ENCODE assay signal across 15 cellular contexts in genomic region chr2:88809216-88809615, GRCh38.
DNase-seq lines count a peak whose midpoint lies in the region; ATAC-seq and TF ChIP-seq lines count a peak whose summit lies in the region.
"Had no signal": no experiment of that assay in that cellular context is flagged by ENCODE, and none has a peak within 500 bp of the region (broad histone marks: within the 10 kb centered on the region; RNA-seq: fewer than 3 reads in every experiment).

No MANE protein-coding gene starts in this region.

- intact Hi-C loops in upper lobe of right lung (cut with DNase I) (no loop called here), prostate gland (cut with DNase I) (no loop called here), uterus (cut with DNase I; ENCODE audit: low total_unique reads) (no loop called here)

- H3K27ac ChIP-seq in OCI-LY1 (ENCODE audit: low read depth, low read length, poor library complexity, severe bottlenecking) (peak overlapping the region; percentile 54), neuronal stem cell (replicated peaks; ENCODE audit: low read length) (no peak overlapping the region), upper lobe of right lung (no peak overlapping the region), prostate gland (no peak overlapping the region), uterus (no peak overlapping the region)
- H3K27ac ChIP-seq: BLaER1, C4-2B had no signal

- no peaks in the 10 kb centered on the region for H3K79me1 ChIP-seq in neuronal stem cell (ENCODE audit: low read depth, low read length)

- H3K14ac ChIP-seq in neuronal stem cell (ENCODE audit: low read length): no peak overlapping the region

- no CpG with 5 or more reads among the region's 6 CpGs for WGBS in neuronal stem cell (ENCODE audit: extremely low coverage in 2 of 2, insufficient read length in 2 of 2, insufficient replicate concordance in 1 of 2), 2 donors
- WGBS in prostate gland: 88% methylated on average over 6 of the region's 6 CpGs

- H3F3A ChIP-seq in OCI-LY1 (ENCODE audit: insufficient read depth, low read length): no peaks in the 10 kb centered on the region; the same call in 1 of the 2 replicates

- H3K9ac ChIP-seq in OCI-LY1 (ENCODE audit: low read length): no peak overlapping the region
- H3K9ac ChIP-seq in neuronal stem cell (ENCODE audit: low read depth, low read length, poor library complexity): no peak overlapping the region
- H3K9ac ChIP-seq: BLaER1 had no signal

- no peak overlapping the region for H2BK12ac ChIP-seq in neuronal stem cell (ENCODE audit: low read length)

- ATAC-seq in upper lobe of right lung (no peak), GM19452 (IDR thresholded peaks at IDR 0.05; ENCODE audit: unreplicated experiment) (no peak)
- ATAC-seq: CD8-positive, alpha-beta T cell had no signal

- H3K4me3 ChIP-seq in OCI-LY1 (ENCODE audit: low read depth, low read length, poor library complexity, severe bottlenecking): no peak overlapping the region
- no peak overlapping the region for H3K4me3 ChIP-seq in neuronal stem cell (ENCODE audit: low read length in 2 of 2)
- H3K4me3 ChIP-seq in upper lobe of right lung: no peak overlapping the region
- H3K4me3 ChIP-seq in prostate gland: no peak overlapping the region
- no peak overlapping the region for H3K4me3 ChIP-seq in uterus
- H3K4me3 ChIP-seq: BLaER1, HAP-1 had no signal

- no peak overlapping the region for H2AFZ ChIP-seq in OCI-LY1 (ENCODE audit: low read length)
- H2AFZ ChIP-seq in neuronal stem cell (ENCODE audit: low read length): no peak overlapping the region

- no peak for TF ChIP-seq POLR2A in prostate gland (IDR thresholded peaks at IDR 0.05)
- TF ChIP-seq POLR2A in uterus (IDR thresholded peaks at IDR 0.05): no peak

- no peak overlapping the region for H2BK5ac ChIP-seq in neuronal stem cell (ENCODE audit: low read length)

- no peaks in the 10 kb centered on the region for H3K27me3 ChIP-seq in OCI-LY1 (ENCODE audit: insufficient read depth, low read length)
- peaks cover 0 to 12% (median 0%) of the 10 kb centered on the region in 3 experiments for H3K27me3 ChIP-seq in neuronal stem cell (ENCODE audit: control insufficient read depth in 3 of 3, insufficient read depth in 3 of 3, low read depth in 1 of 3, low read length in 3 of 3)
- no peaks in the 10 kb centered on the region for H3K27me3 ChIP-seq in upper lobe of right lung
- H3K27me3 ChIP-seq in prostate gland (replicated peaks; ENCODE audit: insufficient read depth): no peaks in the 10 kb centered on the region
- no peaks in the 10 kb centered on the region for H3K27me3 ChIP-seq in uterus
- H3K27me3 ChIP-seq: BLaER1 had no signal

- H3K18ac ChIP-seq in neuronal stem cell (ENCODE audit: low read length): no peak overlapping the region

- H3K4me2 ChIP-seq in OCI-LY1 (ENCODE audit: low read length) (no peak overlapping the region), neuronal stem cell (ENCODE audit: insufficient read depth, low read length, poor library complexity, severe bottlenecking) (no peak overlapping the region)
- H3K4me2 ChIP-seq: BLaER1 had no signal

- H3K9me3 ChIP-seq in OCI-LY1 (ENCODE audit: low read length) (no peaks in the 10 kb centered on the region), neuronal stem cell (replicated peaks in 1 of 2; ENCODE audit: control insufficient read depth in 2 of 2, insufficient read depth in 1 of 2, low read depth in 1 of 2, low read length in 2 of 2) (peaks cover 0 to 2% of the 10 kb centered on the region in 2 donors), upper lobe of right lung (no peaks in the 10 kb centered on the region), prostate gland (no peaks in the 10 kb centered on the region), uterus (no peaks in the 10 kb centered on the region)
- H3K9me3 ChIP-seq: Caco-2, HAP-1 had no signal

- no peak overlapping the region for H2BK15ac ChIP-seq in neuronal stem cell (ENCODE audit: low read length)

- H3K23ac ChIP-seq in neuronal stem cell (ENCODE audit: low read depth, low read length, poor library complexity): no peak overlapping the region

- TF ChIP-seq CTCF in OCI-LY1 (IDR thresholded peaks at IDR 0.05; ENCODE audit: low read length) (no peak), upper lobe of right lung (IDR thresholded peaks at IDR 0.05) (no peak), prostate gland (IDR thresholded peaks at IDR 0.05) (no peak), uterus (IDR thresholded peaks at IDR 0.05) (no peak)

- H4K20me1 ChIP-seq in OCI-LY1 (ENCODE audit: insufficient read depth, low read length): no peaks in the 10 kb centered on the region
- H4K20me1 ChIP-seq: BLaER1 had no signal

- peaks cover 5% of the 10 kb centered on the region for H3K4me1 ChIP-seq in OCI-LY1 (ENCODE audit: insufficient read depth, low read length, severe bottlenecking)
- peaks cover 0 to 2% of the 10 kb centered on the region in 2 donors for H3K4me1 ChIP-seq in neuronal stem cell (ENCODE audit: control insufficient read depth in 2 of 2, insufficient read depth in 1 of 2, low read depth in 1 of 2, low read length in 2 of 2)
- no peaks in the 10 kb centered on the region for H3K4me1 ChIP-seq in upper lobe of right lung
- no peaks in the 10 kb centered on the region for H3K4me1 ChIP-seq in prostate gland (replicated peaks)
- H3K4me1 ChIP-seq in uterus: no peaks in the 10 kb centered on the region
- H3K4me1 ChIP-seq: BLaER1, Caco-2, HAP-1 had no signal

- DNase-seq in neuronal stem cell (ENCODE audit: low spot score) (no peak), upper lobe of right lung (peak; percentile 53), prostate gland (ENCODE audit: low spot score) (no peak), uterus (no peak)
- DNase-seq: Caco-2; CD4-positive, CD25-positive, alpha-beta regulatory T cell; CD8-positive, alpha-beta T cell; DND-41; GOT3; HFFc6 had no signal

- no peak overlapping the region for H2BK120ac ChIP-seq in neuronal stem cell (ENCODE audit: low read depth, low read length)

- H3K79me2 ChIP-seq in OCI-LY1 (ENCODE audit: insufficient read depth, low read length): no peaks in the 10 kb centered on the region

- H3K9me2 ChIP-seq in OCI-LY1 (ENCODE audit: low read depth, low read length): no peaks in the 10 kb centered on the region

- H2AK5ac ChIP-seq in neuronal stem cell (ENCODE audit: low read depth, low read length): peak overlapping the region; percentile 28

- H3K36me3 ChIP-seq in OCI-LY1 (ENCODE audit: insufficient read depth, low read length) (peaks cover 38% of the 10 kb centered on the region), neuronal stem cell (replicated peaks in 1 of 2; ENCODE audit: control insufficient read depth in 2 of 2, insufficient read depth in 2 of 2, low read length in 2 of 2) (no peaks in the 10 kb centered on the region), upper lobe of right lung (no peaks in the 10 kb centered on the region), prostate gland (no peaks in the 10 kb centered on the region), uterus (no peaks in the 10 kb centered on the region)
- H3K36me3 ChIP-seq: BLaER1, HAP-1 had no signal

- no peak overlapping the region for H4K8ac ChIP-seq in neuronal stem cell (ENCODE audit: low read depth, low read length)

- H4K91ac ChIP-seq in neuronal stem cell (ENCODE audit: low read depth, low read length, poor library complexity): no peak overlapping the region

- H3K4ac ChIP-seq in neuronal stem cell (ENCODE audit: low read length): no peak overlapping the region
